In the genomic region with DNA sequence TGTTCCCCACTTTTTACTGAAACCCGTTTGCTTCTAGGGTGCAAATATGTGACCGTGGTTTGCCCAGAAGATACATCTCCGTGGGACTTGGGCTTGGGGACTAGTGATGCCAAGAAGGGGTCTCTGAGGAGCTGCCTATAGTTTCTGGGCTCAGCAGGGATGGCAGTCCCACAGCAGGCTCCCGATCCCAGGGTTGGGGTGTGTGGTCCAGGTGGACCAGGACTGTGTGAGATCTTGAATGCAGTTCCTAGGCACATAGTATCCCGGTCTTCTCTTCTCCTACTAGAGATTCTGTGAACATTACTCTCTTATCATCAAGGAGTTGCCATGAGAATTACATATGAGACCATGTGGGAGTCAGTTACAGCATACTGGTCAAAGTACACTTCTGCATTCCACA, we compare ENCODE assay signal across 34 cellular contexts.
"Had no signal": no experiment of that assay in that cellular context is flagged by ENCODE, and none has a peak within 500 bp of the region (broad histone marks: within the 10 kb centered on the region; RNA-seq: fewer than 3 reads in every experiment).

No MANE protein-coding gene starts in this region.

- DNase-seq: Karpas-422, Kasumi-1, KG1, MG63, MM.1S, MV-4-11, NCI-H1048, NCI-H1092, NCI-H1092 treated with DMSO at 0.1 percent for 48 hours, NCI-H1105, NCI-H1105 treated with DMSO at 0.1 percent for 48 hours, NCI-H1417, NCI-H1417 treated with DMSO at 0.1 percent for 48 hours, NCI-H1436, NCI-H1436 treated with DMSO at 0.1 percent for 48 hours, NCI-H146, NCI-H1694, NCI-H1694 treated with DMSO at 0.1 percent for 48 hours, NCI-H187, NCI-H187 treated with DMSO at 0.1 percent for 48 hours, NCI-H1930, NCI-H2029, NCI-H2029 treated with DMSO at 0.1 percent for 48 hours, NCI-H2081, NCI-H2081 treated with DMSO at 0.1 percent for 48 hours, NCI-H2171, NCI-H2171 treated with DMSO at 0.1 percent for 48 hours, NCI-H2227 treated with DMSO at 0.1 percent for 48 hours, NCI-H226, NCI-H345, NCI-H446, NCI-H446 treated with DMSO at 0.1 percent for 48 hours, NCI-H510A had no signal

- H3K4me3 ChIP-seq: MG63 had no signal

- H3K4me2 ChIP-seq: KMS-11 had no signal

- H3K27me3 ChIP-seq: MG63 had no signal

- H3K9me3 ChIP-seq: MG63 had no signal

- H3K27ac ChIP-seq: KMS-11 had no signal

- H3K36me3 ChIP-seq: MG63 had no signal
